21 cellular contexts compared by ENCODE assay signal in the genomic region with DNA sequence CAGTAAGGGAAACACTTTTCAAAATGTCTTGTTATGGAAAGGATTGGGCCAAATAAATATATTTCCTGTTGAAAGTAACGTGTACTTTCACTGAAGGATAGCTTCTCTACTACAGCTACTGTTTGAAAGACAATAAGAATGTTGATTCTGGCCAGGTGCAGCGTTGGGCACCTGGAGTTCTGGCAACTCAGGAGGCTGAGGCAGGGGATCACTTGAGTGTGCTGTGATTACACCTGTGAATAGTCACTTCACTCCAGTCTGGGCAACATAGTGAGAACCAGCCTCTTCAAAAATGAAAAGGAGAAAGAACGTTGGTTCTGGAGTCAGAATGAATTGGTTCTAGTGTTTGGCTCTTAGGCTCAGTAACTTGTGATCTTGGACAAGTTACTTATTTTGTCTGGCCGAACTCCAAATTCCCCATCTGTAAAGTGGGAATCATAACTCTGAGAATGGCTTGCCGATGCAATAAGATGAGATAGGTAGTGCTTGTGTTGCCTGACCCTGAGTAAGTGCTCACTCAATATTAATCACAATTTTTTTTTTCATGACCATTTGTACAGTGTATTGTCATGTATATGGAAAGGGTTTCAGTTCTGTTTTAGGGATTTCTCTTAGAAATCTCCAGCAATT.
DNase-seq lines count a peak whose midpoint lies in the region; ATAC-seq and TF ChIP-seq lines count a peak whose summit lies in the region.
"Had no signal": no experiment of that assay in that cellular context is flagged by ENCODE, and none has a peak within 500 bp of the region (broad histone marks: within the 10 kb centered on the region; RNA-seq: fewer than 3 reads in every experiment).

No MANE protein-coding gene starts in this region.

- TF ChIP-seq CTCF in fibroblast of the aortic adventitia (IDR thresholded peaks at IDR 0.05; ENCODE audit: insufficient read depth, low read length) (no peak), thoracic aorta (IDR thresholded peaks at IDR 0.05) (no peak)

- peak overlapping the region; percentile 35 to 39 for H3K27ac ChIP-seq in thoracic aorta
- H3K27ac ChIP-seq: HL-60, Peyer's patch, psoas muscle, upper lobe of left lung had no signal

- no peaks in the 10 kb centered on the region for H3K27me3 ChIP-seq in thoracic aorta (replicated peaks; ENCODE audit: insufficient read depth)
- H3K27me3 ChIP-seq: gastrocnemius medialis, Peyer's patch, upper lobe of left lung had no signal

- no peaks in the 10 kb centered on the region for H3K36me3 ChIP-seq in thoracic aorta
- H3K36me3 ChIP-seq: gastrocnemius medialis, Peyer's patch, upper lobe of left lung had no signal

- H3K4me1 ChIP-seq in thoracic aorta (ENCODE audit: control insufficient read depth in 1 of 2, low read depth in 2 of 2) = peaks cover 39 to 58% of the 10 kb centered on the region in 2 donors

- H3K4me3 ChIP-seq in fibroblast of the aortic adventitia (ENCODE audit: low read depth, low read length) (no peak overlapping the region), thoracic aorta (no peak overlapping the region)
- H3K4me3 ChIP-seq: gastrocnemius medialis, Peyer's patch, psoas muscle, upper lobe of left lung had no signal

- no peaks in the 10 kb centered on the region for H3K9me3 ChIP-seq in thoracic aorta
- H3K9me3 ChIP-seq: gastrocnemius medialis, Peyer's patch, psoas muscle, upper lobe of left lung had no signal

- DNase-seq in NCI-H2107 treated with DMSO at 0.1 percent for 48 hours (lab: John Stamatoyannopoulos, UW; ENCODE audit: unreplicated experiment) = peak; percentile 49
- DNase-seq in NCI-H2107 (lab: John Stamatoyannopoulos, UW) = no peak
- DNase-seq in NCI-H446 treated with DMSO at 0.1 percent for 48 hours (lab: John Stamatoyannopoulos, UW) = peak; percentile 38
- peak; percentile 70 for DNase-seq in fibroblast of the aortic adventitia (ENCODE audit: low read depth)
- no peak for DNase-seq in thoracic aorta (ENCODE audit: low spot score)
- no peak for DNase-seq in activated CD8-positive, alpha-beta memory T cell treated with anti-CD3 and anti-CD28 coated beads for 24 hours
- DNase-seq in activated T-cell treated with anti-CD3 and anti-CD28 coated beads, Interleukin-2, amount 50 U/mL, for 1 hour = no peak
- DNase-seq: activated CD8-positive, alpha-beta T cell treated with anti-CD3 and anti-CD28 coated beads, Interleukin-2, amount 10 ng/mL, durations not matched to agents 7 days and 5 days; CD4-positive, CD25-positive, alpha-beta regulatory T cell; EL; gastrocnemius medialis; KG1; naive thymus-derived CD8-positive, alpha-beta T cell; NCI-H526; Peyer's patch; psoas muscle; stimulated activated naive CD4-positive, alpha-beta T cell; upper lobe of left lung had no signal

- ATAC-seq in thoracic aorta (ENCODE audit: insufficient number of reproducible peaks, low FRiP score, low read depth) (peak; percentile 12), GM18870 (IDR thresholded peaks at IDR 0.05; ENCODE audit: unreplicated experiment) (no peak)
- ATAC-seq: activated CD8-positive, alpha-beta T cell treated with anti-CD3 and anti-CD28 coated beads, Interleukin-2, amount 10 ng/mL, durations not matched to agents 7 days and 5 days; activated T-helper 17 cell treated with anti-CD3 and anti-CD28 coated beads, Interleukin-2, amount 50 U/mL, for 72 hours; gastrocnemius medialis; naive thymus-derived CD8-positive, alpha-beta T cell; psoas muscle had no signal

Comparison
In these comparisons a context has a peak if more than half of its experiments do, and no peak if none do; other contexts are left out.
1. DNase-seq: peak in NCI-H2107 treated with DMSO at 0.1 percent for 48 hours (single experiment), NCI-H446 treated with DMSO at 0.1 percent for 48 hours (single experiment) and fibroblast of the aortic adventitia (single experiment); none in NCI-H2107 (single experiment), thoracic aorta (single experiment), activated CD8-positive, alpha-beta memory T cell treated with anti-CD3 and anti-CD28 coated beads for 24 hours (single experiment) and activated T-cell treated with anti-CD3 and anti-CD28 coated beads, Interleukin-2, amount 50 U/mL, for 1 hour (single experiment).